Comparison of ENCODE assay signal across 25 cellular contexts in genomic region chr16:3607161-3607560, GRCh38.
"Had no signal": no experiment of that assay in that cellular context is flagged by ENCODE, and none has a peak within 500 bp of the region (broad histone marks: within the 10 kb centered on the region; RNA-seq: fewer than 3 reads in every experiment).

No MANE protein-coding gene starts in this region.

- H3K27ac ChIP-seq: ascending aorta, brain microvascular endothelial cell, left lung, neutrophil, ovary, tibial artery, uterus had no signal

- H3K36me3 ChIP-seq: ovary, uterus had no signal

- H3K9me3 ChIP-seq: ascending aorta, left lung, neutrophil, ovary, tibial artery, uterus had no signal

- H3K9me3 Mint-ChIP-seq: activated CD4-positive, alpha-beta T cell treated with anti-CD3 and anti-CD28 coated beads, Interleukin-2, amount 10 ng/mL, durations not matched to agents 7 days and 5 days; activated CD8-positive, alpha-beta T cell treated with anti-CD3 and anti-CD28 coated beads for 36 hours; activated naive CD4-positive, alpha-beta T cell treated with anti-CD3 and anti-CD28 coated beads, Interleukin-2, amount 50 U/mL, for 72 hours; naive thymus-derived CD4-positive, alpha-beta T cell; stimulated activated naive CD8-positive, alpha-beta T cell treated with anti-CD3 and anti-CD28 coated beads, Interleukin-15, Interleukin-2, amounts not matched to agents 100 ng/mL and 50 ng/mL, for 24 hours had no signal

- H3K27ac Mint-ChIP-seq: activated CD8-positive, alpha-beta memory T cell treated with anti-CD3 and anti-CD28 coated beads, Interleukin-2, amount 10 ng/mL, durations not matched to agents 7 days and 5 days; activated CD8-positive, alpha-beta T cell treated with anti-CD3 and anti-CD28 coated beads for 36 hours; activated naive CD4-positive, alpha-beta T cell treated with anti-CD3 and anti-CD28 coated beads, Interleukin-2, amount 50 U/mL, for 72 hours; stimulated activated naive CD8-positive, alpha-beta T cell treated with anti-CD3 and anti-CD28 coated beads, Interleukin-15, Interleukin-2, amounts not matched to agents 100 ng/mL and 50 ng/mL, for 24 hours had no signal

- H3K4me3 ChIP-seq: ascending aorta, left lung, lung, ovary, tibial artery, uterus had no signal

- DNase-seq: activated CD4-positive, alpha-beta T cell treated with anti-CD3 and anti-CD28 coated beads, Interleukin-2, amount 10 ng/mL, durations not matched to agents 7 days and 5 days; activated CD4-positive, CD25-positive, alpha-beta regulatory T cell treated with anti-CD3 and anti-CD28 coated beads, Interleukin-2, amount 50 U/mL, for 72 hours; activated CD8-positive, alpha-beta memory T cell treated with anti-CD3 and anti-CD28 coated beads, Interleukin-2, amount 10 ng/mL, durations not matched to agents 7 days and 5 days; activated CD8-positive, alpha-beta T cell treated with anti-CD3 and anti-CD28 coated beads for 36 hours; activated gamma-delta T cell treated with Interleukin-2 at 50 U/mL for 16 hours; activated T-cell treated with anti-CD3 and anti-CD28 coated beads for 4 hours; brain microvascular endothelial cell; dermis blood vessel endothelial cell; effector CD8-positive, alpha-beta T cell; foreskin melanocyte; glutamatergic neuron; kidney glomerular epithelial cell; left lung; naive thymus-derived CD4-positive, alpha-beta T cell; right cardiac atrium; stimulated activated CD4-positive, alpha-beta T cell treated with anti-CD3 and anti-CD28 coated beads, Interleukin-4, amount 100 ng/mL, for 24 hours; T-helper 2 cell; tibial artery; uterus had no signal

- H3K27me3 Mint-ChIP-seq: activated CD4-positive, alpha-beta T cell treated with anti-CD3 and anti-CD28 coated beads, Interleukin-2, amount 10 ng/mL, durations not matched to agents 7 days and 5 days; activated CD8-positive, alpha-beta memory T cell treated with anti-CD3 and anti-CD28 coated beads, Interleukin-2, amount 10 ng/mL, durations not matched to agents 7 days and 5 days; activated CD8-positive, alpha-beta T cell treated with anti-CD3 and anti-CD28 coated beads for 36 hours; naive thymus-derived CD4-positive, alpha-beta T cell; stimulated activated naive CD8-positive, alpha-beta T cell treated with anti-CD3 and anti-CD28 coated beads, Interleukin-15, Interleukin-2, amounts not matched to agents 100 ng/mL and 50 ng/mL, for 24 hours had no signal

- H3K4me3 Mint-ChIP-seq: activated CD4-positive, alpha-beta T cell treated with anti-CD3 and anti-CD28 coated beads, Interleukin-2, amount 10 ng/mL, durations not matched to agents 7 days and 5 days; activated CD8-positive, alpha-beta memory T cell treated with anti-CD3 and anti-CD28 coated beads, Interleukin-2, amount 10 ng/mL, durations not matched to agents 7 days and 5 days; activated CD8-positive, alpha-beta T cell treated with anti-CD3 and anti-CD28 coated beads for 36 hours; naive thymus-derived CD4-positive, alpha-beta T cell; stimulated activated naive CD8-positive, alpha-beta T cell treated with anti-CD3 and anti-CD28 coated beads, Interleukin-15, Interleukin-2, amounts not matched to agents 100 ng/mL and 50 ng/mL, for 24 hours had no signal

- ATAC-seq: activated CD8-positive, alpha-beta memory T cell treated with anti-CD3 and anti-CD28 coated beads, Interleukin-2, amount 10 ng/mL, durations not matched to agents 7 days and 5 days; activated CD8-positive, alpha-beta T cell treated with anti-CD3 and anti-CD28 coated beads for 36 hours; activated naive CD4-positive, alpha-beta T cell treated with anti-CD3 and anti-CD28 coated beads, Interleukin-2, amount 50 U/mL, for 72 hours; left lung; naive thymus-derived CD4-positive, alpha-beta T cell; right cardiac atrium had no signal
